ENCODE assay signal across 11 cellular contexts in genomic region chr2:185608799-185609198, GRCh38.
DNase-seq lines count a peak whose midpoint lies in the region; ATAC-seq and TF ChIP-seq lines count a peak whose summit lies in the region.
"Had no signal": no experiment of that assay in that cellular context is flagged by ENCODE, and none has a peak within 500 bp of the region (broad histone marks: within the 10 kb centered on the region; RNA-seq: fewer than 3 reads in every experiment).

No MANE protein-coding gene starts in this region.

- 15 to 20% methylated on average over 3 of the region's 3 CpGs for WGBS in GM23248 (ENCODE audit: low coverage in 1 of 2, low lambda C conversion rate in 2 of 2, missing lambda C conversion rate in 2 of 2), 2 experiments
- 92% methylated on average over 2 of the region's 3 CpGs for whole genome bisulfite sequencing in mesenchymal stem cell
- WGBS in sigmoid colon, 2 donors: 29 to 68% methylated on average over 3 of the region's 3 CpGs

- H3K9me3 ChIP-seq in GM23248 (ENCODE audit: low read depth): no peaks in the 10 kb centered on the region
- peaks cover 2% of the 10 kb centered on the region for H3K9me3 ChIP-seq in mesenchymal stem cell (ENCODE audit: control insufficient read depth, low read length)
- no peaks in the 10 kb centered on the region for H3K9me3 ChIP-seq in sigmoid colon
- H3K9me3 ChIP-seq: thoracic aorta had no signal

- H4K91ac ChIP-seq in mesenchymal stem cell (ENCODE audit: low read length): no peak overlapping the region

- no peak overlapping the region for H2BK15ac ChIP-seq in mesenchymal stem cell (ENCODE audit: low read depth, poor library complexity, severe bottlenecking)

- H3K4me1 ChIP-seq in GM23248 (ENCODE audit: insufficient read depth): no peaks in the 10 kb centered on the region
- no peaks in the 10 kb centered on the region for H3K4me1 ChIP-seq in mesenchymal stem cell (ENCODE audit: control insufficient read depth, insufficient read depth, low read depth, low read length)
- no peaks in the 10 kb centered on the region for H3K4me1 ChIP-seq in sigmoid colon

- H3K14ac ChIP-seq in mesenchymal stem cell (ENCODE audit: low read length in 2 of 2): no peak overlapping the region

- H3K79me2 ChIP-seq in GM23248 (ENCODE audit: insufficient read depth): no peaks in the 10 kb centered on the region

- intact Hi-C loops in left cardiac atrium (cut with DNase I) (loop anchor here in 1 of 2 donors (10.0 kb wide), 1 partner anchor 646 kb away; no protein-coding TSS in a partner anchor), sigmoid colon (cut with DNase I) (no loop called here)

- DNase-seq in GM23248 (peak; percentile 30), NB4 (ENCODE audit: low read depth) (peak; percentile 8), amniotic epithelial cell (ENCODE audit: low read depth) (peak; percentile 37), mesenchymal stem cell (peak; percentile 14), DMS153 (lab: John Stamatoyannopoulos, UW) (no peak), left cardiac atrium (no peak), sigmoid colon (no peak)
- DNase-seq: activated CD4-positive, alpha-beta T cell treated with anti-CD3 and anti-CD28 coated beads for 48 hours; effector memory CD4-positive, alpha-beta T cell had no signal

- no peaks in the 10 kb centered on the region for H3K79me1 ChIP-seq in mesenchymal stem cell (replicated peaks; ENCODE audit: low read length, poor library complexity, severe bottlenecking)

- no peak overlapping the region for H2BK120ac ChIP-seq in mesenchymal stem cell (ENCODE audit: low read depth, low read length)

- TF ChIP-seq EP300 in sigmoid colon (IDR thresholded peaks at IDR 0.05): no peak

- in situ Hi-C loops in GM23248 (cut with MboI): no loop called here

- no peak for ATAC-seq in left cardiac atrium
- ATAC-seq: activated naive CD4-positive, alpha-beta T cell treated with anti-CD3 and anti-CD28 coated beads, Interleukin-2, amount 50 U/mL, for 72 hours had no signal

- no peak for TF ChIP-seq POLR2A in NB4 (IDR thresholded peaks at IDR 0.05; ENCODE audit: extremely low read depth, insufficient read length)
- TF ChIP-seq POLR2A in sigmoid colon (IDR thresholded peaks at IDR 0.05): no peak

- no peak overlapping the region for H3K23ac ChIP-seq in mesenchymal stem cell (ENCODE audit: low read length in 2 of 2)

- H3K9ac ChIP-seq in GM23248 (no peak overlapping the region), mesenchymal stem cell (ENCODE audit: low read length) (no peak overlapping the region)

- H2AFZ ChIP-seq in GM23248 (no peak overlapping the region), mesenchymal stem cell (ENCODE audit: low read depth, low read length) (no peak overlapping the region)

- no peak overlapping the region for H2AK5ac ChIP-seq in mesenchymal stem cell (ENCODE audit: low read length, severe bottlenecking)

- no peak overlapping the region for H4K8ac ChIP-seq in mesenchymal stem cell (ENCODE audit: low read length)

- no peak overlapping the region for H3K4me2 ChIP-seq in GM23248 (ENCODE audit: unreplicated experiment)
- no peak overlapping the region for H3K4me2 ChIP-seq in mesenchymal stem cell (ENCODE audit: low read length, poor library complexity, severe bottlenecking)

- no peak overlapping the region for H2BK12ac ChIP-seq in mesenchymal stem cell (ENCODE audit: low read length in 2 of 2)

- H3K4me3 ChIP-seq in GM23248: no peak overlapping the region
- no peak overlapping the region for H3K4me3 ChIP-seq in NB4 (ENCODE audit: low read depth, low read length)
- H3K4me3 ChIP-seq in mesenchymal stem cell (ENCODE audit: insufficient read depth in 1 of 2, low read depth in 1 of 2, low read length in 2 of 2): no peak overlapping the region
- no peak overlapping the region for H3K4me3 ChIP-seq in sigmoid colon
- H3K4me3 ChIP-seq: thoracic aorta had no signal

- H3K4ac ChIP-seq in mesenchymal stem cell (ENCODE audit: low read depth in 1 of 2, low read length in 2 of 2): no peak overlapping the region

- H3K9me2 ChIP-seq in GM23248 (ENCODE audit: insufficient read depth): no peaks in the 10 kb centered on the region

- no peaks in the 10 kb centered on the region for H3F3A ChIP-seq in GM23248 (ENCODE audit: insufficient read depth)

- H4K20me1 ChIP-seq in GM23248 (ENCODE audit: insufficient read depth): no peaks in the 10 kb centered on the region

- H3K36me3 ChIP-seq in GM23248 (ENCODE audit: low read depth) (no peaks in the 10 kb centered on the region), mesenchymal stem cell (ENCODE audit: control insufficient read depth in 1 of 2, insufficient read depth in 2 of 2, low read depth in 1 of 2, low read length in 2 of 2) (no peaks in the 10 kb centered on the region), sigmoid colon (no peaks in the 10 kb centered on the region)
- H3K36me3 ChIP-seq: thoracic aorta had no signal

- H3K27me3 ChIP-seq in GM23248 (replicated peaks; ENCODE audit: insufficient read depth) (no peaks in the 10 kb centered on the region), mesenchymal stem cell (ENCODE audit: control insufficient read depth in 1 of 2, insufficient read depth in 1 of 2, low read length in 2 of 2) (no peaks in the 10 kb centered on the region), sigmoid colon (no peaks in the 10 kb centered on the region)

- no peak for TF ChIP-seq CTCF in NB4 (IDR thresholded peaks at IDR 0.05; ENCODE audit: low read depth, low read length)
- TF ChIP-seq CTCF in sigmoid colon (IDR thresholded peaks at IDR 0.05): no peak

- no peak overlapping the region for H3K27ac ChIP-seq in GM23248
- peak overlapping the region; percentile 14 for H3K27ac ChIP-seq in mesenchymal stem cell (ENCODE audit: low read length, poor library complexity, severe bottlenecking)
- no peak overlapping the region for H3K27ac ChIP-seq in sigmoid colon
- H3K27ac ChIP-seq: thoracic aorta had no signal

- no peak overlapping the region for H3K18ac ChIP-seq in mesenchymal stem cell (ENCODE audit: low read depth in 1 of 2, low read length in 2 of 2)

- no peak overlapping the region for H2BK5ac ChIP-seq in mesenchymal stem cell (ENCODE audit: low read depth, low read length, poor library complexity, severe bottlenecking)

Comparison
In these comparisons a context has a peak if more than half of its experiments do, and no peak if none do; other contexts are left out.
1. DNase-seq: peak in GM23248 (single experiment), NB4 (single experiment), amniotic epithelial cell (single experiment) and mesenchymal stem cell (single experiment); none in DMS153 (single experiment), left cardiac atrium (single experiment) and sigmoid colon (single experiment).